27 cellular contexts compared by ENCODE assay signal in the genomic region with DNA sequence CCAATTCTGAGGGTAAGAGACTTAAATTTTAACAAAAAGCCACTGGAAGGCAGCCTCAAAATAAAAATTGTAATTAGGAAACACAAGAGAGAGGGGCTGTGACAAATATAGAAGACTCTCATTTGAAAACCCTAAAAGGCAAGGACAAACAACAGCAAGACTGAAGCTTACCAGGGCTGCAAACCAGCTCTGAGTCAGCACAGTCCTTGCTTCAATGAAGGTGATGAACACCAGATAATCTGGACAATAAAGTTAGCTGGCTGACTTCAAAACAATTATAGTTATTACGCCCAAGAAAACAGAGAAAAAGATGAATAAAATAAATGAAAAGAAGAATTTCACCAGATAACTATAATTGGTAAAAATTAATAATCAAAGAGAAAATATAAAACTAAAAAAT.
DNase-seq lines count a peak whose midpoint lies in the region; ATAC-seq, FAIRE-seq and TF ChIP-seq lines count a peak whose summit lies in the region.
"Had no signal": no experiment of that assay in that cellular context is flagged by ENCODE, and none has a peak within 500 bp of the region (broad histone marks: within the 10 kb centered on the region; RNA-seq: fewer than 3 reads in every experiment).

No MANE protein-coding gene starts in this region.

- H3K27me3 ChIP-seq in KMS-11 (ENCODE audit: insufficient read depth, low read depth) = no peaks in the 10 kb centered on the region
- no peaks in the 10 kb centered on the region for H3K27me3 ChIP-seq in neural progenitor cell
- H3K27me3 ChIP-seq in sigmoid colon = no peaks in the 10 kb centered on the region
- no peaks in the 10 kb centered on the region for H3K27me3 ChIP-seq in colonic mucosa
- H3K27me3 ChIP-seq: BE2C, BLaER1 had no signal

- peaks cover 4% of the 10 kb centered on the region for H3K36me3 Mint-ChIP-seq in neural progenitor cell
- H3K36me3 Mint-ChIP-seq: CD14-positive monocyte; CD4-positive, alpha-beta memory T cell; CD4-positive, CD25-positive, alpha-beta regulatory T cell; CD8-positive, alpha-beta memory T cell had no signal

- peaks cover 2% of the 10 kb centered on the region for H3K27me3 Mint-ChIP-seq in neural progenitor cell (ENCODE audit: insufficient read depth, low read depth)
- H3K27me3 Mint-ChIP-seq: CD4-positive, CD25-positive, alpha-beta regulatory T cell had no signal

- H3K4me2 ChIP-seq in KMS-11 (peak overlapping the region; percentile 5; the same call in 1 of the 2 replicates), neural progenitor cell (peak overlapping the region; percentile 45)
- H3K4me2 ChIP-seq: BLaER1 had no signal

- FAIRE-seq in urothelium cell line (lab: Jason Lieb, UNC) = no peak
- FAIRE-seq: A204.1, GM12891, GM19239 had no signal

- intact Hi-C loops in sigmoid colon (cut with DNase I) = no loop called here
- intact Hi-C loops in left ventricle myocardium superior (cut with micrococcal nuclease) = no loop called here
- intact Hi-C loops in colonic mucosa (cut with DNase I) = no loop called here

- H3K79me2 ChIP-seq in KMS-11 (ENCODE audit: insufficient read depth, low read depth) (no peaks in the 10 kb centered on the region), neural progenitor cell (ENCODE audit: low read depth) (no peaks in the 10 kb centered on the region)

- DNase-seq in neural progenitor cell (ENCODE audit: low spot score) = no peak
- DNase-seq in sigmoid colon = no peak
- no peak for DNase-seq in mucosa of gallbladder (ENCODE audit: low spot score)
- no peak for DNase-seq in left ventricle myocardium superior
- no peak for DNase-seq in colonic mucosa
- DNase-seq in urothelium cell line (ENCODE audit: low spot score) = no peak
- DNase-seq: 8988T; ACHN; BE2C; C1 segment of cervical spinal cord; CD4-positive, alpha-beta memory T cell; CD4-positive, CD25-positive, alpha-beta regulatory T cell; CD8-positive, alpha-beta memory T cell; COR-L47; DMS 273 treated with DMSO at 0.1 percent for 48 hours; DMS153; DMS53; DMS79; DND-41; EL; GDM1 had no signal

- no peak for TF ChIP-seq CTCF in KMS-11 (conservative IDR thresholded peaks at IDR 0.05; ENCODE audit: low read depth, low read length)
- TF ChIP-seq CTCF in neural progenitor cell (IDR thresholded peaks at IDR 0.05) = no peak
- TF ChIP-seq CTCF in sigmoid colon (IDR thresholded peaks at IDR 0.05) = no peak
- TF ChIP-seq CTCF in colonic mucosa (IDR thresholded peaks at IDR 0.05) = no peak

- ATAC-seq in left ventricle myocardium superior = no peak

- H3F3A ChIP-seq in neural progenitor cell (ENCODE audit: low read depth) = peaks cover 31% of the 10 kb centered on the region

- H3K9ac ChIP-seq in KMS-11 = no peak overlapping the region
- H3K9ac ChIP-seq in neural progenitor cell = no peak overlapping the region
- H3K9ac ChIP-seq in colonic mucosa (ENCODE audit: low read depth in 2 of 2, low read length in 2 of 2) = no peak overlapping the region
- H3K9ac ChIP-seq: BLaER1 had no signal

- H3K4me1 ChIP-seq in KMS-11 (ENCODE audit: low read depth, poor library complexity, severe bottlenecking) = peaks cover 46% of the 10 kb centered on the region
- H3K4me1 ChIP-seq in neural progenitor cell = peaks cover 36% of the 10 kb centered on the region
- H3K4me1 ChIP-seq in sigmoid colon = peaks cover 0 to 23% (median 10%) of the 10 kb centered on the region in 4 donors
- no peaks in the 10 kb centered on the region for H3K4me1 ChIP-seq in colonic mucosa
- H3K4me1 ChIP-seq: BE2C had no signal

- no peak overlapping the region for H3K4me3 Mint-ChIP-seq in neural progenitor cell
- H3K4me3 Mint-ChIP-seq: CD14-positive monocyte; CD4-positive, alpha-beta memory T cell; CD4-positive, CD25-positive, alpha-beta regulatory T cell had no signal

- H3K4me3 ChIP-seq in KMS-11 (IDR thresholded peaks at IDR 0.05; ENCODE audit: insufficient read depth, low read depth, low read length) (no peak overlapping the region), neural progenitor cell (no peak overlapping the region), sigmoid colon (no peak overlapping the region), colonic mucosa (no peak overlapping the region)
- H3K4me3 ChIP-seq: BLaER1 had no signal

- peaks cover 14% of the 10 kb centered on the region for H3K9me3 Mint-ChIP-seq in neural progenitor cell

- H3K27ac Mint-ChIP-seq in neural progenitor cell = no peak overlapping the region
- H3K27ac Mint-ChIP-seq: CD14-positive monocyte; CD4-positive, alpha-beta memory T cell; CD8-positive, alpha-beta memory T cell had no signal

- H3K9me3 ChIP-seq in neural progenitor cell (ENCODE audit: low read depth) = no peaks in the 10 kb centered on the region
- no peaks in the 10 kb centered on the region for H3K9me3 ChIP-seq in sigmoid colon
- H3K9me3 ChIP-seq in colonic mucosa = no peaks in the 10 kb centered on the region
- H3K9me3 ChIP-seq: BE2C had no signal

- H3K36me3 ChIP-seq in KMS-11 (ENCODE audit: insufficient read depth) = no peaks in the 10 kb centered on the region
- H3K36me3 ChIP-seq in neural progenitor cell = no peaks in the 10 kb centered on the region
- no peaks in the 10 kb centered on the region for H3K36me3 ChIP-seq in sigmoid colon
- H3K36me3 ChIP-seq in colonic mucosa = no peaks in the 10 kb centered on the region
- H3K36me3 ChIP-seq: BE2C, BLaER1 had no signal

- no peak overlapping the region for H3K27ac ChIP-seq in KMS-11
- H3K27ac ChIP-seq in neural progenitor cell = peak overlapping the region; percentile 69
- peak overlapping the region in 3 of 4 donors; percentile 52 to 71 (median 63) for H3K27ac ChIP-seq in sigmoid colon
- H3K27ac ChIP-seq in colonic mucosa = no peak overlapping the region
- H3K27ac ChIP-seq: BLaER1 had no signal

- 90 to 94% methylated on average over 1 of the region's 1 CpG for WGBS in sigmoid colon, 2 donors

- no peak for TF ChIP-seq EP300 in sigmoid colon (IDR thresholded peaks at IDR 0.05)

- H3K4me1 Mint-ChIP-seq in neural progenitor cell = peaks cover 7% of the 10 kb centered on the region
- H3K4me1 Mint-ChIP-seq: CD14-positive monocyte; CD4-positive, alpha-beta memory T cell; CD4-positive, CD25-positive, alpha-beta regulatory T cell; CD8-positive, alpha-beta memory T cell had no signal

- no peak overlapping the region for H2AFZ ChIP-seq in KMS-11 (ENCODE audit: low read depth)
- H2AFZ ChIP-seq in neural progenitor cell (replicated peaks) = no peak overlapping the region

- H4K20me1 ChIP-seq in KMS-11 (ENCODE audit: insufficient read depth) (no peaks in the 10 kb centered on the region), neural progenitor cell (ENCODE audit: low read depth) (no peaks in the 10 kb centered on the region)
- H4K20me1 ChIP-seq: BLaER1 had no signal

- TF ChIP-seq POLR2A in sigmoid colon (IDR thresholded peaks at IDR 0.05) = no peak

Comparison
In these comparisons a context has a peak if more than half of its experiments do, and no peak if none do; other contexts are left out.
1. H3K27ac ChIP-seq: peak in neural progenitor cell (single experiment) and sigmoid colon (3 of 4); none in KMS-11 (single experiment) and colonic mucosa (single experiment).